ENCODE assay signal across 8 cellular contexts in the genomic region with DNA sequence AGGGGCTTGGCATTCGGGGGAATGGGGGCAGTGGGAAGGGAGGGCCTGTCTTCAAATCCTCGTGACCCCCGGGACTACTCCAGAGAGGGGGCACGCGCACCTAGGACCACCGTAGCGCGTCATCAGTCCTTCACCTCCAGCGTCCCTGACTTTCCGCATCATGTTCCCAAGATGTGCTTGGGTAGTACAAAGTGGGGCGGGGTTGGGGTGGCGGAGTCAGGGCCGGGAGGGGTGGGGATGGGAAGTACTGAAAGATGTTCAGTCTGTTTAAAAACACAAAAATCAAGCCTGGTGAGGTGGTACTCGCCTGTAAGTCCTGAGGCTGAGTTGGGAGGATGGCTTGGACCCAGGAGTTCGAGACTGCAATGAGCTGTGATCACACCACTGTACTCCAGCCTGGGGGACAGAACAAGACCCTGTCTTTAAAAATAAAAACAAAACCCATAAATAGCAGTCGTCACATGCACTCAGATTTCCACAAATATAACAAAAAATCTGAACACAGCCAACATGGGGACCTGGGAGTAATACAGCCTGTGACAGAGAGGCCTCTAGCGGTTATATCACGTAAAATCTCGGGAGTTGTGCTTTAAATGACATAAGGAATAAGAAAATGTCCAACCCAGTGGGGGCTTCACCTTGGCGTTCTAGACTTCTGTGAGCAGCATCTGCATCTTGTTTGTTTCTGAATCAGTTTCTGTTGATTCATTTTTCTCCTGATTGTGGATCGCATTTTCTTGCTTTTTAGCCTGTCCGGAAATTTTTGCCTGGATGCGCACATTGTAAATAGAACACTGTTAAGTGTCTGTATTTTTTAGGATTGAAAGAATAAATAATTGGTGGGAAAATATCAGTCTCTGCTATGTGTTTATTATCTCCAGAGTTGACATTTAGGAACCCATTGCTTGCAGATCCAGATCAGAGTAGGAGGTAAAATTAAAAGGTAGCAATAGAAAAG. TPM values are rescaled to one million over a fixed set of nuclear protein-coding genes. Genes with fewer than 3 reads are reported as not detected.
DNase-seq lines count a peak whose midpoint lies in the region; ATAC-seq and TF ChIP-seq lines count a peak whose summit lies in the region.

No MANE protein-coding gene starts in this region.

- peak overlapping the region; percentile 67 for H3K27ac ChIP-seq in neural cell (ENCODE audit: low read length)

- peak; percentile 83 for TF ChIP-seq CTCF in HFFc6 (IDR thresholded peaks at IDR 0.05)
- TF ChIP-seq CTCF in foreskin fibroblast (IDR thresholded peaks at IDR 0.05; ENCODE audit: low read depth, low read length): peak; percentile 72
- TF ChIP-seq CTCF in neural cell (IDR thresholded peaks at IDR 0.05; ENCODE audit: poor library complexity, severe bottlenecking): peak; percentile 85

- peaks cover 3% of the 10 kb centered on the region for H3F3A ChIP-seq in neural cell (ENCODE audit: insufficient read depth, low read length, poor library complexity, severe bottlenecking)

- H3K9ac ChIP-seq in neural cell (ENCODE audit: low read length): peak overlapping the region; percentile 84

- no peaks in the 10 kb centered on the region for H3K9me3 ChIP-seq in neural cell (ENCODE audit: low read length)

- H3K79me2 ChIP-seq in neural cell (replicated peaks; ENCODE audit: insufficient read depth, low read length): peaks cover 18% of the 10 kb centered on the region

- H3K27me3 ChIP-seq in neural cell (ENCODE audit: insufficient read depth, low read depth, low read length): no peaks in the 10 kb centered on the region

- peaks cover 49% of the 10 kb centered on the region for H3K4me1 Mint-ChIP-seq in HFFc6 (ENCODE audit: low read depth)
- peaks cover 12% of the 10 kb centered on the region for H3K4me1 Mint-ChIP-seq in activated T-cell treated with anti-CD3 and anti-CD28 coated beads, Interleukin-2, amount 50 U/mL, for 72 hours (ENCODE audit: low read depth)

- no peak for TF ChIP-seq EP300 in neural cell (conservative IDR thresholded peaks at IDR 0.05; ENCODE audit: poor library complexity, severe bottlenecking)

- H3K36me3 Mint-ChIP-seq in HFFc6 (ENCODE audit: low read depth): no peaks in the 10 kb centered on the region
- H3K36me3 Mint-ChIP-seq in activated T-cell treated with anti-CD3 and anti-CD28 coated beads, Interleukin-2, amount 50 U/mL, for 72 hours (ENCODE audit: insufficient read depth in 2 of 2): no peaks in the 10 kb centered on the region

- H3K27me3 Mint-ChIP-seq in HFFc6 (ENCODE audit: insufficient read depth): peaks cover 6% of the 10 kb centered on the region
- H3K27me3 Mint-ChIP-seq in activated T-cell treated with anti-CD3 and anti-CD28 coated beads, Interleukin-2, amount 50 U/mL, for 72 hours (ENCODE audit: low read depth): peaks cover 35% of the 10 kb centered on the region

- peak overlapping the region; percentile 78 for H3K4me2 ChIP-seq in neural cell (ENCODE audit: low read length)

- peak overlapping the region; percentile 69 for H3K27ac Mint-ChIP-seq in HFFc6
- H3K27ac Mint-ChIP-seq in activated T-cell treated with anti-CD3 and anti-CD28 coated beads, Interleukin-2, amount 50 U/mL, for 72 hours: no peak overlapping the region

- H3K4me3 ChIP-seq in foreskin fibroblast (ENCODE audit: low read depth in 1 of 2, low read length in 2 of 2): peak overlapping the region; percentile 82
- peak overlapping the region; percentile 70 for H3K4me3 ChIP-seq in neural cell (ENCODE audit: low read length)

- no peak for ATAC-seq in activated T-cell treated with anti-CD3 and anti-CD28 coated beads, Interleukin-2, amount 50 U/mL, for 72 hours (replicated peaks in 1 of 2)
- ATAC-seq in HG03571 (IDR thresholded peaks at IDR 0.05; ENCODE audit: unreplicated experiment) (no peak), GM18907 (IDR thresholded peaks at IDR 0.05; ENCODE audit: unreplicated experiment) (no peak)

- no peaks in the 10 kb centered on the region for H3K36me3 ChIP-seq in neural cell (ENCODE audit: insufficient read depth, low read length)

- H4K20me1 ChIP-seq in neural cell (ENCODE audit: insufficient read depth): no peaks in the 10 kb centered on the region

- no peaks in the 10 kb centered on the region for H3K9me3 Mint-ChIP-seq in HFFc6
- H3K9me3 Mint-ChIP-seq in activated T-cell treated with anti-CD3 and anti-CD28 coated beads, Interleukin-2, amount 50 U/mL, for 72 hours: no peaks in the 10 kb centered on the region

- peak overlapping the region; percentile 80 for H2AFZ ChIP-seq in neural cell (ENCODE audit: low read depth, low read length)

- DNase-seq in COR-L47 (lab: John Stamatoyannopoulos, UW) (peak; percentile 36), HFFc6 (peak; percentile 76), NCI-H69 (lab: John Stamatoyannopoulos, UW) (peak; percentile 86), foreskin fibroblast (peak; percentile 60 to 86)
- peak; percentile 25 for DNase-seq in activated T-cell treated with anti-CD3 and anti-CD28 coated beads, Interleukin-2, amount 50 U/mL, for 72 hours

- peak; percentile 61 for TF ChIP-seq RAD21 in neural cell (conservative IDR thresholded peaks at IDR 0.05)

- H3K9me2 ChIP-seq in neural cell (ENCODE audit: insufficient read depth, low read length): no peaks in the 10 kb centered on the region

- peak overlapping the region; percentile 86 for H3K4me3 Mint-ChIP-seq in HFFc6
- H3K4me3 Mint-ChIP-seq in activated T-cell treated with anti-CD3 and anti-CD28 coated beads, Interleukin-2, amount 50 U/mL, for 72 hours: peak overlapping the region; percentile 64 to 71

TF ChIP-seq in neural cell, 6 proteins besides CTCF, POLR2A, EP300 and RAD21:
- TF ChIP-seq SMC3 (conservative IDR thresholded peaks at IDR 0.05; ENCODE audit: poor library complexity): peak; percentile 57
- no peak for TF ChIP-seq TAF1 (IDR thresholded peaks at IDR 0.05; ENCODE audit: low read depth)

RNA-seq across cellular contexts. Expression of a gene that starts 0.7 kb away (rescaled TPM):
- total RNA-seq in HFFc6 (2021; fragmentation: NEBNext Ultra II Directional; extraction: Animal tissue kit (Norgen Biotek cat#: 25700)): 10 to 100 TPM; 27.4 to 34.6 (median 30.4) TPM
- total RNA-seq in activated T-cell treated with anti-CD3 and anti-CD28 coated beads, Interleukin-2, amount 50 U/mL, for 72 hours: 10 to 100 TPM in 1 of 2 donors, 1 to 10 TPM in 1; 6.0 to 10.6 TPM
- 53.5 and 57.0 TPM in 2 replicates for polyA plus RNA-seq in neural cell
- 70.6 and 71.3 TPM in 2 replicates for polyA minus RNA-seq in neural cell

RNA-seq across cellular contexts. Expression of a gene that starts 33.1 kb away (rescaled TPM):
- total RNA-seq in HFFc6 (2021; fragmentation: NEBNext Ultra II Directional; extraction: Animal tissue kit (Norgen Biotek cat#: 25700)): under 1 TPM in 5 of 6 experiments, not detected in 1; 0.14 to 0.41 (median 0.26) TPM
- not detected for total RNA-seq in activated T-cell treated with anti-CD3 and anti-CD28 coated beads, Interleukin-2, amount 50 U/mL, for 72 hours
- polyA plus RNA-seq in neural cell: not detected in 2 replicates
- polyA minus RNA-seq in neural cell: not detected in 2 replicates

RNA-seq across cellular contexts. Expression of a gene that starts 58.1 kb away (rescaled TPM):
- 1 to 10 TPM in 2 of 6 experiments, under 1 TPM in 4; 0.64 to 1.1 (median 0.83) TPM for total RNA-seq in HFFc6 (2021; fragmentation: NEBNext Ultra II Directional; extraction: Animal tissue kit (Norgen Biotek cat#: 25700))
- not detected for total RNA-seq in activated T-cell treated with anti-CD3 and anti-CD28 coated beads, Interleukin-2, amount 50 U/mL, for 72 hours
- polyA plus RNA-seq in neural cell: not detected in 2 replicates
- not detected in 2 replicates for polyA minus RNA-seq in neural cell

Comparison
In these comparisons a context has a peak if more than half of its experiments do, and no peak if none do; other contexts are left out.
1. DNase-seq: peak in every context shown above with its lines; median percentile 86 in NCI-H69; 76 in HFFc6; 73 in foreskin fibroblast; 36 in COR-L47; 25 in activated T-cell treated with anti-CD3 and anti-CD28 coated beads, Interleukin-2, amount 50 U/mL, for 72 hours.